In genomic region chr7:101913876-101914275, GRCh38 we compare ENCODE assay signal across 10 cellular contexts.
A peak's percentile ranks its signal among the peaks of the same experiment; 100 is the strongest.
DNase-seq lines count a peak whose midpoint lies in the region; ATAC-seq and TF ChIP-seq lines count a peak whose summit lies in the region.
"Had no signal": no experiment of that assay in that cellular context is flagged by ENCODE, and none has a peak within 500 bp of the region (broad histone marks: within the 10 kb centered on the region; RNA-seq: fewer than 3 reads in every experiment).

No MANE protein-coding gene starts in this region.

- peak overlapping the region; percentile 13 for H3K4me3 Mint-ChIP-seq in natural killer cell treated with Interleukin-12 subunit alpha and Interleukin-12 subunit beta and Interleukin-15 and Interleukin-18, amount 100 ng/mL, for 72 hours
- H3K4me3 Mint-ChIP-seq in natural killer cell = no peak overlapping the region
- no peak overlapping the region for H3K4me3 Mint-ChIP-seq in mesothelial cell of epicardium
- H3K4me3 Mint-ChIP-seq: activated T-helper 17 cell treated with anti-CD3 and anti-CD28 coated beads, Interleukin-2, amount 50 U/mL, for 72 hours had no signal

- H3K27ac ChIP-seq in vagina = peak overlapping the region; percentile 71

- H3K36me3 ChIP-seq in vagina = peaks cover 0 to 6% of the 10 kb centered on the region in 2 donors
- H3K36me3 ChIP-seq in mucosa of descending colon (ENCODE audit: low read depth) = no peaks in the 10 kb centered on the region

- H3K27me3 ChIP-seq in vagina = no peaks in the 10 kb centered on the region

- ATAC-seq in natural killer cell treated with Interleukin-12 subunit alpha and Interleukin-12 subunit beta and Interleukin-15 and Interleukin-18, amount 100 ng/mL, for 72 hours = no peak
- ATAC-seq in natural killer cell = no peak
- no peak for ATAC-seq in HG02884 (IDR thresholded peaks at IDR 0.05; ENCODE audit: unreplicated experiment)
- no peak for ATAC-seq in mucosa of descending colon
- ATAC-seq: activated T-helper 17 cell treated with anti-CD3 and anti-CD28 coated beads, Interleukin-2, amount 50 U/mL, for 72 hours had no signal

- H3K9me3 ChIP-seq in vagina = no peaks in the 10 kb centered on the region
- no peaks in the 10 kb centered on the region for H3K9me3 ChIP-seq in mucosa of descending colon

- H3K4me1 ChIP-seq in vagina (peaks cover 31% of the 10 kb centered on the region), mucosa of descending colon (ENCODE audit: low read depth) (no peaks in the 10 kb centered on the region)

- TF ChIP-seq CTCF in natural killer cell (IDR thresholded peaks at IDR 0.05) = no peak
- no peak for TF ChIP-seq CTCF in choroid plexus epithelial cell (conservative IDR thresholded peaks at IDR 0.05; ENCODE audit: low read depth, low read length)
- no peak for TF ChIP-seq CTCF in mesothelial cell of epicardium (IDR thresholded peaks at IDR 0.05; ENCODE audit: unreplicated experiment)
- no peak for TF ChIP-seq CTCF in vagina (IDR thresholded peaks at IDR 0.05)
- TF ChIP-seq CTCF in mucosa of descending colon (IDR thresholded peaks at IDR 0.05) = no peak

- no peak overlapping the region for H3K27ac Mint-ChIP-seq in natural killer cell treated with Interleukin-12 subunit alpha and Interleukin-12 subunit beta and Interleukin-15 and Interleukin-18, amount 100 ng/mL, for 72 hours
- H3K27ac Mint-ChIP-seq in natural killer cell (no peak overlapping the region), mesothelial cell of epicardium (peak overlapping the region; percentile 68)
- H3K27ac Mint-ChIP-seq: activated T-helper 17 cell treated with anti-CD3 and anti-CD28 coated beads, Interleukin-2, amount 50 U/mL, for 72 hours had no signal

- no peak for TF ChIP-seq POLR2A in vagina (IDR thresholded peaks at IDR 0.05)

- no peak for DNase-seq in natural killer cell treated with Interleukin-12 subunit alpha and Interleukin-12 subunit beta and Interleukin-15 and Interleukin-18, amount 100 ng/mL, for 72 hours (ENCODE audit: low spot score)
- DNase-seq in natural killer cell (no peak), choroid plexus epithelial cell (ENCODE audit: low read depth) (peak; percentile 56), mesothelial cell of epicardium (ENCODE audit: low spot score in 2 of 2, unreplicated experiment in 2 of 2) (no peak), vagina (ENCODE audit: extremely low spot score in 2 of 2) (no peak), UCSD-AML1 (lab: John Stamatoyannopoulos, UW; ENCODE audit: unreplicated experiment) (no peak), mucosa of descending colon (no peak)
- DNase-seq: NCI-H748 treated with DMSO at 0.1 percent for 48 hours had no signal

- H3K9me3 Mint-ChIP-seq in natural killer cell treated with Interleukin-12 subunit alpha and Interleukin-12 subunit beta and Interleukin-15 and Interleukin-18, amount 100 ng/mL, for 72 hours = no peaks in the 10 kb centered on the region
- no peaks in the 10 kb centered on the region for H3K9me3 Mint-ChIP-seq in natural killer cell
- H3K9me3 Mint-ChIP-seq in mesothelial cell of epicardium = no peaks in the 10 kb centered on the region
- H3K9me3 Mint-ChIP-seq: activated T-helper 17 cell treated with anti-CD3 and anti-CD28 coated beads, Interleukin-2, amount 50 U/mL, for 72 hours had no signal

- intact Hi-C loops in natural killer cell (cut with micrococcal nuclease) (no loop called here), vagina (cut with DNase I) (no loop called here), mucosa of descending colon (cut with DNase I, micrococcal nuclease) (no loop called here)

- no peaks in the 10 kb centered on the region for H3K27me3 Mint-ChIP-seq in natural killer cell treated with Interleukin-12 subunit alpha and Interleukin-12 subunit beta and Interleukin-15 and Interleukin-18, amount 100 ng/mL, for 72 hours
- H3K27me3 Mint-ChIP-seq in natural killer cell (ENCODE audit: low read depth in 2 of 2) = no peaks in the 10 kb centered on the region
- no peaks in the 10 kb centered on the region for H3K27me3 Mint-ChIP-seq in mesothelial cell of epicardium (ENCODE audit: low read depth)
- H3K27me3 Mint-ChIP-seq: activated T-helper 17 cell treated with anti-CD3 and anti-CD28 coated beads, Interleukin-2, amount 50 U/mL, for 72 hours had no signal

- H3K36me3 Mint-ChIP-seq in natural killer cell treated with Interleukin-12 subunit alpha and Interleukin-12 subunit beta and Interleukin-15 and Interleukin-18, amount 100 ng/mL, for 72 hours = no peaks in the 10 kb centered on the region
- H3K36me3 Mint-ChIP-seq in natural killer cell (no peaks in the 10 kb centered on the region), mesothelial cell of epicardium (peaks cover 16% of the 10 kb centered on the region)

- H3K4me3 ChIP-seq in choroid plexus epithelial cell (ENCODE audit: low read depth, low read length) (peak overlapping the region; percentile 4), vagina (peak overlapping the region in 1 of 2 donors; percentile 22), mucosa of descending colon (no peak overlapping the region)

- H3K4me1 Mint-ChIP-seq in natural killer cell treated with Interleukin-12 subunit alpha and Interleukin-12 subunit beta and Interleukin-15 and Interleukin-18, amount 100 ng/mL, for 72 hours (ENCODE audit: low read depth in 2 of 2) = peaks cover 11 to 18% of the 10 kb centered on the region in 2 donors
- H3K4me1 Mint-ChIP-seq in natural killer cell (peaks cover 13 to 34% of the 10 kb centered on the region in 2 donors), mesothelial cell of epicardium (peaks cover 22% of the 10 kb centered on the region)
